ENCODE assay signal across 36 cellular contexts in the genomic region with DNA sequence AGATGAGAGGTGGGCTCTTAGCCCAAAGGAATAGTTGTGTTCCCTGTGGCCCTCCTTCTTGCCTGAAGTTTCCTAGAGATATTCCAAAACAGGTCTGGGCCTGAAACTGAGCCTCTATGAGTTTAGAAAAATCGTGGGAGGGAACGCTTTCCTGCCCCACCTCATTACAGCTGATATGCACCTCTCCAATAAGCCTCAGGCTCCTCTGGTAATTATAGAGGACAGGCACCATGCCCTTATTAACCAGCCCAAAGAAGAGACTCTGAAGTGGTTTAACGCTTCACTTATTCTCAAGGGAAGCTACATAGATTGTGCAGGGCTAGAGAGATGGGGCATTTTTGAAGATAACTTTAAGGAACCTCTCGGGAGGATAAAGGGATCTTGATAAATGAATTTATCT. TPM values are rescaled to one million over a fixed set of nuclear protein-coding genes. Genes with fewer than 3 reads are reported as not detected.
DNase-seq lines count a peak whose midpoint lies in the region; ATAC-seq and TF ChIP-seq lines count a peak whose summit lies in the region.
"Had no signal": no experiment of that assay in that cellular context is flagged by ENCODE, and none has a peak within 500 bp of the region (broad histone marks: within the 10 kb centered on the region; RNA-seq: fewer than 3 reads in every experiment).

No MANE protein-coding gene starts in this region.

- peak; percentile 1 for DNase-seq in NCI-H748 (lab: John Stamatoyannopoulos, UW; ENCODE audit: unreplicated experiment)
- no peak for DNase-seq in NCI-H748 treated with DMSO at 0.1 percent for 48 hours (lab: John Stamatoyannopoulos, UW)
- DNase-seq in RWPE1 (ENCODE audit: low spot score): peak; percentile 33
- no peak for DNase-seq in vagina (ENCODE audit: extremely low spot score in 2 of 2)
- DNase-seq in NCI-H1436 treated with DMSO at 0.1 percent for 48 hours (lab: John Stamatoyannopoulos, UW): no peak
- DNase-seq in NCI-H774 (lab: John Stamatoyannopoulos, UW): no peak
- DNase-seq: activated CD4-positive, alpha-beta T cell treated with anti-CD3 and anti-CD28 coated beads for 4 hours; activated CD8-positive, alpha-beta memory T cell treated with anti-CD3 and anti-CD28 coated beads for 24 hours; activated gamma-delta T cell; activated naive CD8-positive, alpha-beta T cell treated with anti-CD3 and anti-CD28 coated beads, Interleukin-2, amount 10 ng/mL, durations not matched to agents 7 days and 5 days; activated T-cell treated with anti-CD3 and anti-CD28 coated beads, Interleukin-2, amount 50 U/mL, for 1 hour; aorta; CD4-positive, alpha-beta T cell; colonic mucosa; effector CD8-positive, alpha-beta T cell; HCEC 1CT; left lung; MM.1S; NCI-H146; NCI-H2171; NCI-H510A treated with DMSO at 0.1 percent for 48 hours; stimulated activated CD4-positive, alpha-beta T cell treated with anti-CD3 and anti-CD28 coated beads, Interleukin-2, amount 100 ng/mL, for 24 hours; T1000; uterus had no signal

- ATAC-seq in esophagus mucosa (peak; percentile 41), GM18873 (IDR thresholded peaks at IDR 0.05; ENCODE audit: low FRiP score, unreplicated experiment) (no peak)
- ATAC-seq: left lung had no signal

- H3K4me1 ChIP-seq in vagina: no peaks in the 10 kb centered on the region
- H3K4me1 ChIP-seq: colonic mucosa, SJSA1, uterus had no signal

- intact Hi-C loops in vagina (cut with DNase I): no loop called here

- no peaks in the 10 kb centered on the region for H3K27me3 ChIP-seq in vagina
- H3K27me3 ChIP-seq: colonic mucosa, left lung, right atrium auricular region had no signal

- POLR2A ChIA-PET in RWPE1 (lab: Yijun Ruan, JAX; ENCODE audit: low non-redundant PET): no interaction called here

- no peak overlapping the region for H3K4me3 ChIP-seq in vagina
- H3K4me3 ChIP-seq: colonic mucosa, left lung, neural progenitor cell, right atrium auricular region, SJSA1, smooth muscle cell, uterus had no signal

- H3K27ac ChIP-seq in RWPE1 (no peak overlapping the region), vagina (peak overlapping the region; percentile 14)
- H3K27ac ChIP-seq: colonic mucosa, KMS-11, neural progenitor cell, right atrium auricular region, SJSA1, VCaP had no signal

- H3K9me3 ChIP-seq in vagina: no peaks in the 10 kb centered on the region
- H3K9me3 ChIP-seq: colonic mucosa, left lung, right atrium auricular region, SJSA1, uterus had no signal

- CTCF ChIA-PET in RWPE1 (lab: Yijun Ruan, JAX): interaction anchor here (0.7 to 1.2 kb wide), 2 partner anchors 24 to 69 kb away, joined by 3 to 6 read pairs; no protein-coding TSS in a partner anchor

- H3K36me3 ChIP-seq in vagina: no peaks in the 10 kb centered on the region
- H3K36me3 ChIP-seq: colonic mucosa, left lung, neural progenitor cell, right atrium auricular region, SJSA1, uterus had no signal

- no peak for TF ChIP-seq POLR2A in vagina (IDR thresholded peaks at IDR 0.05)

- TF ChIP-seq CTCF in RWPE1 (conservative IDR thresholded peaks at IDR 0.05; ENCODE audit: low read depth) (no peak), vagina (IDR thresholded peaks at IDR 0.05) (no peak)

RNA-seq across cellular contexts. Expression of a gene that starts 3.4 kb away (rescaled TPM):
- 457 TPM for total RNA-seq in esophagus mucosa
- 165 TPM for total RNA-seq in vagina
- total RNA-seq: A172, fibroblast of villous mesenchyme, SJSA1 had no signal

RNA-seq across cellular contexts. Expression of a gene that starts 15.3 kb away (rescaled TPM):
- total RNA-seq in esophagus mucosa: 20.7 TPM
- 9.1 TPM for total RNA-seq in vagina
- total RNA-seq: SJSA1 had no signal

RNA-seq across cellular contexts. Expression of a gene that starts 37.0 kb away (rescaled TPM):
- total RNA-seq in esophagus mucosa (1.2 TPM), vagina (6.9 TPM)
- total RNA-seq: A172, Daoy, epithelial cell of proximal tubule, fibroblast of villous mesenchyme, SJSA1, smooth muscle cell had no signal

RNA-seq across cellular contexts. Expression of a gene that starts 42.7 kb away (rescaled TPM):
- total RNA-seq in esophagus mucosa: 2.7 TPM
- total RNA-seq in vagina: 17.2 TPM
- total RNA-seq: A172, Daoy, epithelial cell of proximal tubule, fibroblast of villous mesenchyme, SJSA1, smooth muscle cell had no signal

Comparison
In these comparisons a context has a peak if more than half of its experiments do, and no peak if none do; other contexts are left out.
1. DNase-seq: peak in NCI-H748 (single experiment) and RWPE1 (single experiment); none in NCI-H748 treated with DMSO at 0.1 percent for 48 hours (single experiment), vagina (0 of 2), NCI-H1436 treated with DMSO at 0.1 percent for 48 hours (single experiment) and NCI-H774 (single experiment).